In genomic region chr2:86720541-86721320, GRCh38 we compare ENCODE assay signal across 8 cellular contexts. TPM values are rescaled to one million over a fixed set of nuclear protein-coding genes. Genes with fewer than 3 reads are reported as not detected.
DNase-seq lines count a peak whose midpoint lies in the region; ATAC-seq and TF ChIP-seq lines count a peak whose summit lies in the region.
"Not testable (repeated sequence)": the region's sequence is repeated elsewhere in the genome, so short reads cannot be mapped to it uniquely, and the experiment has no call there.

No MANE protein-coding gene starts in this region.

- H3K4me3 Mint-ChIP-seq in activated naive CD8-positive, alpha-beta T cell treated with anti-CD3 and anti-CD28 coated beads, Interleukin-2, amount 10 ng/mL, durations not matched to agents 7 days and 5 days = peak overlapping the region; percentile 90

- not testable (repeated sequence) for H4K20me1 ChIP-seq in neural cell (ENCODE audit: insufficient read depth)

- H3F3A ChIP-seq in neural cell (ENCODE audit: insufficient read depth, low read length, poor library complexity, severe bottlenecking) = not testable (repeated sequence)

- peak; percentile 18 for ATAC-seq in GM21619 (IDR thresholded peaks at IDR 0.05; ENCODE audit: unreplicated experiment)
- ATAC-seq in activated naive CD8-positive, alpha-beta T cell treated with anti-CD3 and anti-CD28 coated beads, Interleukin-2, amount 10 ng/mL, durations not matched to agents 7 days and 5 days (ENCODE audit: low read depth) = peak; percentile 14

- TF ChIP-seq RAD21 in neural cell (conservative IDR thresholded peaks at IDR 0.05) = not testable (repeated sequence)

- not testable (repeated sequence) for H3K79me2 ChIP-seq in neural cell (replicated peaks; ENCODE audit: insufficient read depth, low read length)

- H3K27me3 ChIP-seq in neural cell (ENCODE audit: insufficient read depth, low read depth, low read length) = not testable (repeated sequence)

- H2AFZ ChIP-seq in neural cell (ENCODE audit: low read depth, low read length) = not testable (repeated sequence)

- TF ChIP-seq CTCF in neural cell (IDR thresholded peaks at IDR 0.05; ENCODE audit: poor library complexity, severe bottlenecking) = not testable (repeated sequence)

- not testable (repeated sequence) for H3K4me1 Mint-ChIP-seq in activated naive CD8-positive, alpha-beta T cell treated with anti-CD3 and anti-CD28 coated beads, Interleukin-2, amount 10 ng/mL, durations not matched to agents 7 days and 5 days

- H3K9me2 ChIP-seq in neural cell (ENCODE audit: insufficient read depth, low read length) = not testable (repeated sequence)

- H3K27ac Mint-ChIP-seq in activated naive CD8-positive, alpha-beta T cell treated with anti-CD3 and anti-CD28 coated beads, Interleukin-2, amount 10 ng/mL, durations not matched to agents 7 days and 5 days = peak overlapping the region; percentile 80

- H3K4me3 ChIP-seq in neural cell (ENCODE audit: low read length) = peak overlapping the region; percentile 64

- not testable (repeated sequence) for H3K9me3 ChIP-seq in neural cell (ENCODE audit: low read length)

- not testable (repeated sequence) for H3K4me2 ChIP-seq in neural cell (ENCODE audit: low read length)

- POLR2A ChIA-PET in activated naive CD8-positive, alpha-beta T cell treated with anti-CD3 and anti-CD28 coated beads, Interleukin-2, amount 10 ng/mL, durations not matched to agents 7 days and 5 days (lab: Charles Lee) = interaction anchor here (0.7 kb wide), 1 partner anchor 87 kb away, joined by 3 read pairs; no protein-coding TSS in a partner anchor

- H3K9ac ChIP-seq in neural cell (ENCODE audit: low read length) = peak overlapping the region; percentile 60

- not testable (repeated sequence) for H3K27me3 Mint-ChIP-seq in activated naive CD8-positive, alpha-beta T cell treated with anti-CD3 and anti-CD28 coated beads, Interleukin-2, amount 10 ng/mL, durations not matched to agents 7 days and 5 days

- in situ Hi-C loops in Caki2 (cut with HindIII; ENCODE audit: low pct_unique_long_range_greater_than_20kb, low sequenced_read_pairs) = not testable (repeated sequence)

- H3K36me3 ChIP-seq in neural cell (ENCODE audit: insufficient read depth, low read length) = not testable (repeated sequence)

- H3K36me3 Mint-ChIP-seq in activated naive CD8-positive, alpha-beta T cell treated with anti-CD3 and anti-CD28 coated beads, Interleukin-2, amount 10 ng/mL, durations not matched to agents 7 days and 5 days = not testable (repeated sequence)

- DNase-seq in Caki2 (ENCODE audit: low read depth) (peak; percentile 36), HT-29 (ENCODE audit: low spot score) (peak; percentile 43), T-helper 2 cell (peak; percentile 25 to 73 (median 52)), globus pallidus (ENCODE audit: low spot score) (peak; percentile 22)
- peak; percentile 67 for DNase-seq in activated naive CD8-positive, alpha-beta T cell treated with anti-CD3 and anti-CD28 coated beads, Interleukin-2, amount 10 ng/mL, durations not matched to agents 7 days and 5 days
- peak; percentile 20 to 46 for DNase-seq in stimulated activated CD8-positive, alpha-beta memory T cell treated with anti-CD3 and anti-CD28 coated beads, Interleukin-7, amount 100 ng/mL, for 4 hours (ENCODE audit: low read depth in 2 of 2)

- not testable (repeated sequence) for TF ChIP-seq EP300 in neural cell (conservative IDR thresholded peaks at IDR 0.05; ENCODE audit: poor library complexity, severe bottlenecking)

- H3K27ac ChIP-seq in neural cell (ENCODE audit: low read length) = peak overlapping the region; percentile 45

- not testable (repeated sequence) for H3K9me3 Mint-ChIP-seq in activated naive CD8-positive, alpha-beta T cell treated with anti-CD3 and anti-CD28 coated beads, Interleukin-2, amount 10 ng/mL, durations not matched to agents 7 days and 5 days

RNA-seq across cellular contexts. Expression of gene RMND5A, which starts 0.6 kb away (rescaled TPM):
- total RNA-seq in Caki2 (2014; rRNA removed; shearing (Covaris generic); ENCODE audit: low replicate concordance) = 36.9 and 61.4 TPM in 2 replicates
- 33.1 and 39.6 TPM in 2 replicates for total RNA-seq in HT-29 (2014; rRNA removed; shearing (Covaris generic))
- 10 to 100 TPM; 36.1 to 42.1 TPM for total RNA-seq in activated naive CD8-positive, alpha-beta T cell treated with anti-CD3 and anti-CD28 coated beads, Interleukin-2, amount 10 ng/mL, durations not matched to agents 7 days and 5 days
- 36.3 and 40.8 TPM in 2 replicates for polyA plus RNA-seq in neural cell
- polyA minus RNA-seq in neural cell = 83.0 and 89.9 TPM in 2 replicates

Comparison
In these comparisons a context has a peak if more than half of its experiments do, and no peak if none do; other contexts are left out.
1. Peak in every context shown above with its lines: DNase-seq, ATAC-seq, H3K4me3 ChIP-seq and H3K27ac ChIP-seq.